In the genomic region with DNA sequence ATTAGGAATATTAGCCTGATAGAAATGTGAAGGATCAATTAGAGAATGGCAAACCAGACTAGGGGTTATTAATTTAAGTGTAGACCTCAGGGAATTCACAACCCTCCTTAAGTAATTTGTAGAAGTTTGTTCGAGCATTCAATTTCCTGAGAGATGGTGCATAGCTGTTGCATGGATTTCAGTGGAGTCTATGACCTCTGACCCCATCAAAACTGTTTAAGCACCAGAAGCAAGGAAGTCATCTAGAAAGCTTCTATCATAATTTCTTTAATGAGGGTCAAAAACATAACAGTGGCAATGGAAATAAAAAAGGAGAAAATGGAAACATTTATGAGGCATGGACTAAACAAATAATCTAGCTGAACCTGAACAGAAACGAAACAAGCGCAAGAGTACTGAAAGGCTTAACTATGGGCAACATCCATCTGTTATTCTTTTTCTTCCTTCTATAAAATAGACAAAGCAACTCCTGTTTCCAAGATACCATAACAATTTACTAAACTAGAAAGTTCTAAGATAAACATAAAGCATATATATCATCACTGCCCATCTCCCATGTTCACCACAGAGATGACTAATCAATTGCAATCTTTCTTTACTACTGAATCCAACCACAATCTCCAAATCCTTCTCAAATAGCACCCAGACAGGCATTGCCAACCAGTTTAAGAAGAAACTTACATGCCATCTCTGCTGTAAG, we compare ENCODE assay signal across 13 cellular contexts.
DNase-seq lines count a peak whose midpoint lies in the region; ATAC-seq and TF ChIP-seq lines count a peak whose summit lies in the region.
"Had no signal": no experiment of that assay in that cellular context is flagged by ENCODE, and none has a peak within 500 bp of the region (broad histone marks: within the 10 kb centered on the region; RNA-seq: fewer than 3 reads in every experiment).

No MANE protein-coding gene starts in this region.

- DNase-seq in GM23248 (peak; percentile 66), PC-9 (peak; percentile 10 to 75), brain pericyte (ENCODE audit: low read depth, low spot score) (peak; percentile 17), kidney glomerular epithelial cell (lab: John Stamatoyannopoulos, UW) (peak; percentile 17), GM03348 (ENCODE audit: low spot score) (no peak), DMS53 (lab: John Stamatoyannopoulos, UW) (no peak), NCI-H748 (lab: John Stamatoyannopoulos, UW; ENCODE audit: unreplicated experiment) (no peak)
- DNase-seq: activated CD4-positive, CD25-positive, alpha-beta regulatory T cell treated with anti-CD3 and anti-CD28 coated beads, Interleukin-2, amount 50 U/mL, for 72 hours; DMS79; left ventricle myocardium superior had no signal

- H3K79me2 ChIP-seq in GM23248 (ENCODE audit: insufficient read depth): no peaks in the 10 kb centered on the region
- 0 out of 2 replicates have a peak, but pooled peaks cover 6% of the 10 kb centered on the region for H3K79me2 ChIP-seq in PC-9 (ENCODE audit: low read depth)

- WGBS in GM23248 (ENCODE audit: low coverage in 1 of 2, low lambda C conversion rate in 2 of 2, missing lambda C conversion rate in 2 of 2), 2 experiments: 98% methylated on average over 3 of the region's 3 CpGs

- no TSS peak for BruUV-seq in PC-9 (replicated peaks; lab: Mats Ljungman, UMichigan)

- H3K9ac ChIP-seq in GM23248: no peak overlapping the region
- H3K9ac ChIP-seq: BLaER1 treated with 17β-estradiol and CSF1 and Interleukin-3, amounts not matched to agents 10 nM and 100 nM had no signal

- H3K9me2 ChIP-seq in GM23248 (ENCODE audit: insufficient read depth): no peaks in the 10 kb centered on the region
- H3K9me2 ChIP-seq in PC-9 (ENCODE audit: insufficient read depth): no peaks in the 10 kb centered on the region; the same call in 1 of the 2 replicates

- intact Hi-C loops in PC-9 (cut with micrococcal nuclease; ENCODE audit: unreplicated experiment): no loop called here

- H3K4me3 ChIP-seq in GM23248 (no peak overlapping the region), PC-9 (no peak overlapping the region)
- H3K4me3 ChIP-seq: BLaER1 treated with 17β-estradiol and CSF1 and Interleukin-3, amounts not matched to agents 10 nM and 100 nM; suprapubic skin had no signal

- H3F3A ChIP-seq in GM23248 (ENCODE audit: insufficient read depth) (peaks cover 3% of the 10 kb centered on the region; the same call in 1 of the 2 replicates), PC-9 (ENCODE audit: insufficient read depth, low read depth) (peaks cover 10% of the 10 kb centered on the region; the same call in 1 of the 2 replicates)

- H3K36me3 ChIP-seq in GM23248 (ENCODE audit: low read depth) (no peaks in the 10 kb centered on the region), PC-9 (ENCODE audit: low read depth) (no peaks in the 10 kb centered on the region)
- H3K36me3 ChIP-seq: BLaER1 treated with 17β-estradiol and CSF1 and Interleukin-3, amounts not matched to agents 10 nM and 100 nM; suprapubic skin had no signal

- CTCF ChIA-PET in PC-9 (lab: Charles Lee): no interaction called here

- H3K27ac ChIP-seq in GM23248 (no peak overlapping the region), PC-9 (no peak overlapping the region)
- H3K27ac ChIP-seq: BLaER1 treated with 17β-estradiol and CSF1 and Interleukin-3, amounts not matched to agents 10 nM and 100 nM; suprapubic skin had no signal

- ATAC-seq in esophagus mucosa: no peak
- ATAC-seq: left ventricle myocardium superior had no signal

- in situ Hi-C loops in GM23248 (cut with MboI): no loop called here

- peaks cover 22% of the 10 kb centered on the region for H3K4me1 ChIP-seq in GM23248 (ENCODE audit: insufficient read depth)
- peaks cover 22% of the 10 kb centered on the region for H3K4me1 ChIP-seq in PC-9 (replicated peaks; ENCODE audit: insufficient read depth)
- H3K4me1 ChIP-seq: BLaER1 treated with 17β-estradiol and CSF1 and Interleukin-3, amounts not matched to agents 10 nM and 100 nM had no signal

- H2AFZ ChIP-seq in GM23248 (no peak overlapping the region), PC-9 (no peak overlapping the region)

- H3K4me2 ChIP-seq in GM23248 (ENCODE audit: unreplicated experiment) (no peak overlapping the region), PC-9 (0 out of 2 replicates have a peak overlapping the region, but pooled peaks have one; percentile 12)
- H3K4me2 ChIP-seq: BLaER1 treated with 17β-estradiol and CSF1 and Interleukin-3, amounts not matched to agents 10 nM and 100 nM had no signal

- TF ChIP-seq CTCF in PC-9 (conservative IDR thresholded peaks at IDR 0.05): no peak

- no peaks in the 10 kb centered on the region for H4K20me1 ChIP-seq in GM23248 (ENCODE audit: insufficient read depth)
- no peaks in the 10 kb centered on the region for H4K20me1 ChIP-seq in PC-9 (ENCODE audit: insufficient read depth)
- H4K20me1 ChIP-seq: BLaER1 treated with 17β-estradiol and CSF1 and Interleukin-3, amounts not matched to agents 10 nM and 100 nM had no signal

- H3K27me3 ChIP-seq in GM23248 (replicated peaks; ENCODE audit: insufficient read depth) (no peaks in the 10 kb centered on the region), PC-9 (ENCODE audit: insufficient read depth, low read depth) (no peaks in the 10 kb centered on the region)
- H3K27me3 ChIP-seq: BLaER1 treated with 17β-estradiol and CSF1 and Interleukin-3, amounts not matched to agents 10 nM and 100 nM; suprapubic skin had no signal

- no peaks in the 10 kb centered on the region for H3K9me3 ChIP-seq in GM23248 (ENCODE audit: low read depth)
- no peaks in the 10 kb centered on the region; the same call in 1 of the 2 replicates for H3K9me3 ChIP-seq in PC-9 (ENCODE audit: insufficient read depth, low read depth)
- H3K9me3 ChIP-seq: BLaER1 treated with 17β-estradiol and CSF1 and Interleukin-3, amounts not matched to agents 10 nM and 100 nM; suprapubic skin had no signal

- POLR2A ChIA-PET in PC-9 (lab: Charles Lee; ENCODE audit: unreplicated experiment): interaction anchor here (0.6 kb wide), 4 partner anchors 187 to 682 kb away, joined by 4 to 7 read pairs (median 6); no protein-coding TSS in a partner anchor

Comparison
In these comparisons a context has a peak if more than half of its experiments do, and no peak if none do; other contexts are left out.
1. DNase-seq: peak in GM23248 (single experiment), PC-9 (2 of 2), brain pericyte (single experiment) and kidney glomerular epithelial cell (single experiment); none in GM03348 (single experiment), DMS53 (single experiment) and NCI-H748 (single experiment).